ENCODE assay signal across 1 cellular context in genomic region chr9:92187989-92188714, GRCh38.
TF ChIP-seq lines count a peak whose summit lies in the region.

No MANE protein-coding gene starts in this region.

TF ChIP-seq in K562, 482 proteins besides CTCF, POLR2A, EP300 and RAD21 (continued from another document):
- TF ChIP-seq ZNF318 (IDR thresholded peaks at IDR 0.05; ENCODE audit: borderline replicate concordance in 1 of 2, low read depth in 1 of 2) (no peak), E2F6 (IDR thresholded peaks at IDR 0.05; ENCODE audit: borderline replicate concordance in 1 of 2, extremely low read depth in 1 of 2, insufficient read depth in 1 of 2, insufficient read length in 1 of 2, low read depth in 1 of 2, low read length in 1 of 2, poor library complexity in 1 of 2, severe bottlenecking in 1 of 2) (no peak), PURB (CRISPR knock-in tag; IDR thresholded peaks at IDR 0.05; ENCODE audit: low read depth) (no peak), ZNF518B (CRISPR knock-in tag; IDR thresholded peaks at IDR 0.05) (no peak)
TF ChIP-seq in K562: peak in this region for 0.
